Comparison of ENCODE assay signal across 11 cellular contexts in genomic region chr11:128480665-128481064, GRCh38.
A peak's percentile ranks its signal among the peaks of the same experiment; 100 is the strongest.
DNase-seq lines count a peak whose midpoint lies in the region; ATAC-seq and TF ChIP-seq lines count a peak whose summit lies in the region.
"Had no signal": no experiment of that assay in that cellular context is flagged by ENCODE, and none has a peak within 500 bp of the region (broad histone marks: within the 10 kb centered on the region; RNA-seq: fewer than 3 reads in every experiment).

No MANE protein-coding gene starts in this region.

- intact Hi-C loops in lower leg skin (cut with DNase I; ENCODE audit: low total_unique reads): no loop called here

- H3K27me3 ChIP-seq in lung (ENCODE audit: control insufficient read depth, insufficient read depth) (no peaks in the 10 kb centered on the region), thoracic aorta (replicated peaks; ENCODE audit: insufficient read depth) (no peaks in the 10 kb centered on the region)

- peaks cover 97% of the 10 kb centered on the region for H3K4me1 Mint-ChIP-seq in T-helper 2 cell treated with Interferon-gamma antibody and Interleukin-4, amounts not matched to agents 5 μg/mL and 100 μg/mL, for 36 hours (ENCODE audit: low read depth)
- peaks cover 98% of the 10 kb centered on the region for H3K4me1 Mint-ChIP-seq in activated naive CD8-positive, alpha-beta T cell treated with anti-CD3 and anti-CD28 coated beads, Interleukin-2, amount 50 U/mL, for 24 hours

- no peak for TF ChIP-seq POLR2A in lower leg skin (IDR thresholded peaks at IDR 0.05)

- ATAC-seq in activated naive CD8-positive, alpha-beta T cell treated with anti-CD3 and anti-CD28 coated beads, Interleukin-2, amount 50 U/mL, for 24 hours: no peak
- ATAC-seq in lung (ENCODE audit: insufficient read depth, low FRiP score): no peak
- no peak for ATAC-seq in thoracic aorta (ENCODE audit: insufficient number of reproducible peaks, low FRiP score, low read depth)
- ATAC-seq in GM19455 (IDR thresholded peaks at IDR 0.05; ENCODE audit: unreplicated experiment): no peak

- H3K27ac Mint-ChIP-seq in T-helper 2 cell treated with Interferon-gamma antibody and Interleukin-4, amounts not matched to agents 5 μg/mL and 100 μg/mL, for 36 hours: peak overlapping the region; percentile 95
- peak overlapping the region; percentile 93 for H3K27ac Mint-ChIP-seq in activated naive CD8-positive, alpha-beta T cell treated with anti-CD3 and anti-CD28 coated beads, Interleukin-2, amount 50 U/mL, for 24 hours

- WGBS in lung, 2 donors: 67 to 85% methylated on average over 4 of the region's 4 CpGs
- WGBS in lower leg skin, 2 donors: 55 to 81% methylated on average over 4 of the region's 4 CpGs

- H3K4me3 Mint-ChIP-seq in T-helper 2 cell treated with Interferon-gamma antibody and Interleukin-4, amounts not matched to agents 5 μg/mL and 100 μg/mL, for 36 hours: peak overlapping the region; percentile 84
- H3K4me3 Mint-ChIP-seq in activated naive CD8-positive, alpha-beta T cell treated with anti-CD3 and anti-CD28 coated beads, Interleukin-2, amount 50 U/mL, for 24 hours: peak overlapping the region; percentile 79

- no peak for DNase-seq in T-helper 2 cell treated with Interferon-gamma antibody and Interleukin-4, amounts not matched to agents 5 μg/mL and 100 μg/mL, for 36 hours (ENCODE audit: low spot score)
- no peak for DNase-seq in T-helper 2 cell
- DNase-seq in activated naive CD8-positive, alpha-beta T cell treated with anti-CD3 and anti-CD28 coated beads, Interleukin-2, amount 50 U/mL, for 24 hours: no peak
- DNase-seq in lung (ENCODE audit: low spot score): no peak
- no peak for DNase-seq in thoracic aorta (ENCODE audit: low spot score)
- no peak for DNase-seq in NCI-H345 treated with DMSO at 0.1 percent for 48 hours (lab: John Stamatoyannopoulos, UW; ENCODE audit: unreplicated experiment)
- DNase-seq in lower leg skin (ENCODE audit: low spot score in 2 of 2): no peak
- DNase-seq: activated gamma-delta T cell, GF-D8, NCI-H1417 treated with DMSO at 0.1 percent for 48 hours had no signal

- H3K36me3 ChIP-seq in lung (ENCODE audit: control insufficient read depth in 2 of 2, insufficient read depth in 2 of 2, low read length in 2 of 2) (peaks cover 17 to 29% of the 10 kb centered on the region in 2 donors), thoracic aorta (peaks cover 19% of the 10 kb centered on the region)

- H3K4me1 ChIP-seq in lung (ENCODE audit: control insufficient read depth in 2 of 2, insufficient read depth in 2 of 2, low read length in 2 of 2): peaks cover 17 to 53% of the 10 kb centered on the region in 2 donors
- H3K4me1 ChIP-seq in thoracic aorta (ENCODE audit: control insufficient read depth in 1 of 2, low read depth in 2 of 2): peaks cover 23 to 50% of the 10 kb centered on the region in 2 donors

- TF ChIP-seq CTCF in lung (IDR thresholded peaks at IDR 0.05; ENCODE audit: control extremely low read depth, extremely low read depth) (no peak), thoracic aorta (IDR thresholded peaks at IDR 0.05) (no peak), lower leg skin (IDR thresholded peaks at IDR 0.05) (no peak)

- no peaks in the 10 kb centered on the region for H3K27me3 Mint-ChIP-seq in T-helper 2 cell treated with Interferon-gamma antibody and Interleukin-4, amounts not matched to agents 5 μg/mL and 100 μg/mL, for 36 hours (ENCODE audit: low read depth)
- no peaks in the 10 kb centered on the region for H3K27me3 Mint-ChIP-seq in activated naive CD8-positive, alpha-beta T cell treated with anti-CD3 and anti-CD28 coated beads, Interleukin-2, amount 50 U/mL, for 24 hours

- H3K9me3 ChIP-seq in lung (ENCODE audit: control insufficient read depth in 2 of 2, insufficient read depth in 1 of 2, low read length in 1 of 2) (no peaks in the 10 kb centered on the region), thoracic aorta (no peaks in the 10 kb centered on the region)

- no peak overlapping the region for H3K4me3 ChIP-seq in lung
- no peak overlapping the region for H3K4me3 ChIP-seq in thoracic aorta
- no peak overlapping the region for H3K4me3 ChIP-seq in lower leg skin (ENCODE audit: low read depth, poor library complexity, severe bottlenecking)

- no peaks in the 10 kb centered on the region for H3K9me3 Mint-ChIP-seq in T-helper 2 cell treated with Interferon-gamma antibody and Interleukin-4, amounts not matched to agents 5 μg/mL and 100 μg/mL, for 36 hours
- no peaks in the 10 kb centered on the region for H3K9me3 Mint-ChIP-seq in activated naive CD8-positive, alpha-beta T cell treated with anti-CD3 and anti-CD28 coated beads, Interleukin-2, amount 50 U/mL, for 24 hours

- peak overlapping the region; percentile 22 to 72 for H3K27ac ChIP-seq in lung (ENCODE audit: low read depth in 1 of 2, low read length in 1 of 2)
- peak overlapping the region; percentile 13 to 53 for H3K27ac ChIP-seq in thoracic aorta

- peaks cover 96% of the 10 kb centered on the region for H3K36me3 Mint-ChIP-seq in T-helper 2 cell treated with Interferon-gamma antibody and Interleukin-4, amounts not matched to agents 5 μg/mL and 100 μg/mL, for 36 hours (ENCODE audit: low read depth)
- peaks cover 97% of the 10 kb centered on the region for H3K36me3 Mint-ChIP-seq in activated naive CD8-positive, alpha-beta T cell treated with anti-CD3 and anti-CD28 coated beads, Interleukin-2, amount 50 U/mL, for 24 hours (ENCODE audit: low read depth)
